ENCODE assay signal across 27 cellular contexts in genomic region chr7:28356619-28357018, GRCh38. TPM values are rescaled to one million over a fixed set of nuclear protein-coding genes. Genes with fewer than 3 reads are reported as not detected.
DNase-seq lines count a peak whose midpoint lies in the region; ATAC-seq lines count a peak whose summit lies in the region.
"Had no signal": no experiment of that assay in that cellular context is flagged by ENCODE, and none has a peak within 500 bp of the region (broad histone marks: within the 10 kb centered on the region; RNA-seq: fewer than 3 reads in every experiment).

No MANE protein-coding gene starts in this region.

- in situ Hi-C loops in G401 (cut with HindIII; ENCODE audit: low sequenced_read_pairs), result no loop called here

- DNase-seq in NCI-H2171 treated with DMSO at 0.1 percent for 48 hours (lab: John Stamatoyannopoulos, UW) (peak; percentile 10), NCI-H2171 (lab: John Stamatoyannopoulos, UW) (no peak), G401 (ENCODE audit: low spot score) (peak; percentile 8), NCI-H748 (lab: John Stamatoyannopoulos, UW; ENCODE audit: unreplicated experiment) (peak; percentile 92), globus pallidus (ENCODE audit: low spot score) (peak; percentile 11), aorta (no peak), NCI-H128 (lab: John Stamatoyannopoulos, UW; ENCODE audit: unreplicated experiment) (no peak)
- DNase-seq: activated CD4-positive, alpha-beta memory T cell treated with anti-CD3 and anti-CD28 coated beads, Interleukin-2, amount 10 ng/mL, durations not matched to agents 7 days and 5 days; activated CD4-positive, alpha-beta T cell treated with anti-CD3 and anti-CD28 coated beads for 1 hour; activated CD8-positive, alpha-beta memory T cell treated with anti-CD3 and anti-CD28 coated beads, Interleukin-2, amount 50 U/mL, for 48 hours; cortex of kidney; DND-41; effector memory CD8-positive, alpha-beta T cell; erythroblast; KG1; kidney glomerular epithelial cell; mammary epithelial cell; MG63; NCI-H1694 treated with DMSO at 0.1 percent for 48 hours; stimulated activated CD4-positive, alpha-beta T cell treated with anti-CD3 and anti-CD28 coated beads, Interleukin-12 subunit alpha, Interleukin-12 subunit beta, amount 100 ng/mL, for 4 hours; stimulated activated CD4-positive, alpha-beta T cell treated with anti-CD3 and anti-CD28 coated beads, Interleukin-4, amount 100 ng/mL, for 1 hour; T-helper 2 cell had no signal

- no peaks in the 10 kb centered on the region for H3K9me3 ChIP-seq in aorta (ENCODE audit: control insufficient read depth, low read length)
- H3K9me3 ChIP-seq: BLaER1, MG63 had no signal

- H3K4me1 ChIP-seq in aorta (ENCODE audit: control insufficient read depth in 1 of 2, insufficient read depth in 2 of 2, low read length in 2 of 2), result no peaks in the 10 kb centered on the region

- ATAC-seq in aorta (ENCODE audit: low FRiP score), result no peak
- no peak for ATAC-seq in HG03460 (IDR thresholded peaks at IDR 0.05; ENCODE audit: unreplicated experiment)
- ATAC-seq: effector memory CD8-positive, alpha-beta T cell; HCT116; sciatic nerve had no signal

- 72 to 76% methylated on average over 8 of the region's 8 CpGs for WGBS in aorta, 2 donors

- no peaks in the 10 kb centered on the region for H3K36me3 ChIP-seq in aorta (ENCODE audit: control insufficient read depth in 1 of 2, insufficient read depth in 2 of 2, low read length in 1 of 2)
- H3K36me3 ChIP-seq: BLaER1, MG63 had no signal

- no peaks in the 10 kb centered on the region for H3K27me3 ChIP-seq in aorta (ENCODE audit: control insufficient read depth in 1 of 2, insufficient read depth in 2 of 2, low read length in 1 of 2)
- H3K27me3 ChIP-seq: BLaER1, MG63 had no signal

- H3K27ac ChIP-seq in aorta (ENCODE audit: low read depth in 1 of 2, low read length in 2 of 2), result no peak overlapping the region
- H3K27ac ChIP-seq: BLaER1 had no signal

- intact Hi-C loops in aorta (cut with DNase I), result no loop called here

- H3K4me3 ChIP-seq in aorta (ENCODE audit: low read length in 2 of 2), result no peak overlapping the region
- H3K4me3 ChIP-seq: BLaER1, MG63 had no signal

RNA-seq across cellular contexts. Expression of gene CREB5, which starts 55.7 kb away (rescaled TPM):
- total RNA-seq in G401 (2014; rRNA removed; shearing (Covaris generic)), result 0.12 and 0.20 TPM in 2 replicates
- 10 to 100 TPM; 27.1 to 57.1 TPM for total RNA-seq in aorta
- 1 to 10 TPM; 2.6 to 8.6 TPM for polyA plus RNA-seq in aorta
- total RNA-seq: activated CD4-positive, alpha-beta memory T cell treated with anti-CD3 and anti-CD28 coated beads, Interleukin-2, amount 10 ng/mL, durations not matched to agents 7 days and 5 days; activated T-helper 2 cell treated with anti-CD3 and anti-CD28 coated beads, Interferon-gamma antibody, Interleukin-2, Interleukin-4, amounts not matched to agents 10 μg/mL and 5 μg/mL and 100 μg/mL, durations not matched to agents 14 hours and 24 hours and 36 hours had no signal

Comparison
In these comparisons a context has a peak if more than half of its experiments do, and no peak if none do; other contexts are left out.
1. DNase-seq: peak in NCI-H2171 treated with DMSO at 0.1 percent for 48 hours (single experiment), G401 (single experiment), NCI-H748 (single experiment) and globus pallidus (single experiment); none in NCI-H2171 (single experiment), aorta (0 of 2) and NCI-H128 (single experiment).
2. RNA of gene CREB5, which starts 55.7 kb away (total RNA-seq): 27.1 to 57.1 TPM in aorta; 0.12 to 0.20 TPM in G401; every median in the first group is over 10 times any median in the second.